21 cellular contexts compared by ENCODE assay signal in the genomic region with DNA sequence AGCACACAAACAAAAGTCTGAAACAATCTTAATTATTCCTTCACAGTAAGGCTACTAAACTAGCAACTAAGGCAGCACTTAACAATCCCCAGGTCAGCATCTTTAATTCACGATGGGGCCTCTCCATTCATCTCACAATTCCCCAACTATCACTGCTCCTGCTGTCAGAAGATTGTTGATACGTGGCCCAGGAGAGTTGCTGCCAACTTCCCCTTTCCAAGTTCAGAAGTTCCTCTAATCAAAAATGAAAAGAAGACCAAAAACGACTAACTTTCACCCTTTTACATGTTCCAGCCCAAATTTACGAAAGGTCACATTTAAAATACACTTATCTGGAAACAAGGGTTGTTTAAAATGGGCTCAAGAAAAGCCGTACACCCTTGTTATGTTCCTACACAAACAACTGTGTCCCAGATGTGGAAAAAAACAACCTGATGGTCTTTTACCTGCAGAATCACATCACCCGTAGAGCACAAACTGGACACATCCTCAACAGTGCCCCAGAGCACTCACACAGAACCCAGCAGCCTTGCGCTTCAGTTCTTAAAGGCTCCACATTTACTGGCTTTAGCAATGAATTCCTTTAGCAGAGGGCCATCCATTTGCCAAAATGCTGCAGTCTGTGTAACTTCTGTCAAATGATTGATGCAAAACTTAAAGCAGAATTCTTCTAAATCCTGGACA. TPM values are rescaled to one million over a fixed set of nuclear protein-coding genes. Genes with fewer than 3 reads are reported as not detected.
DNase-seq lines count a peak whose midpoint lies in the region; ATAC-seq, FAIRE-seq and TF ChIP-seq lines count a peak whose summit lies in the region.
"Had no signal": no experiment of that assay in that cellular context is flagged by ENCODE, and none has a peak within 500 bp of the region (broad histone marks: within the 10 kb centered on the region; RNA-seq: fewer than 3 reads in every experiment).

No MANE protein-coding gene starts in this region.

- H3F3A ChIP-seq in smooth muscle cell (ENCODE audit: low read depth) = no peaks in the 10 kb centered on the region

- peak overlapping the region; percentile 9 to 96 (median 83); a peak in 21 of 22 replicates for H3K27ac ChIP-seq in BLaER1 treated with 17β-estradiol and CSF1 and Interleukin-3, amounts not matched to agents 10 nM and 100 nM
- H3K27ac ChIP-seq in smooth muscle cell (ENCODE audit: low read depth) = no peak overlapping the region
- H3K27ac ChIP-seq: adrenal gland, foreskin keratinocyte had no signal

- WGBS in smooth muscle cell (ENCODE audit: low lambda C conversion rate) = 93% methylated on average over 7 of the region's 7 CpGs

- POLR2A ChIA-PET in naive thymus-derived CD8-positive, alpha-beta T cell (lab: Charles Lee) = no interaction called here

- H3K36me3 Mint-ChIP-seq in IgD-negative memory B cell = peaks cover 11% of the 10 kb centered on the region
- peaks cover 0 to 41% (median 19%) of the 10 kb centered on the region in 3 donors for H3K36me3 Mint-ChIP-seq in naive thymus-derived CD8-positive, alpha-beta T cell

- DNase-seq in SKM-1 treated with dmso at 0.1 percent for 144 hours (lab: John Stamatoyannopoulos, UW; ENCODE audit: unreplicated experiment) (peak; percentile 36), midbrain (lab: John Stamatoyannopoulos, UW) (peak; percentile 22), H54 (ENCODE audit: insufficient read length, low spot score) (no peak), smooth muscle cell (lab: John Stamatoyannopoulos, UW; ENCODE audit: unreplicated experiment) (no peak), iPS-NIHi11 (ENCODE audit: low spot score) (no peak)
- DNase-seq in naive thymus-derived CD8-positive, alpha-beta T cell = no peak
- DNase-seq: activated CD4-positive, alpha-beta T cell treated with anti-CD3 and anti-CD28 coated beads for 1 hour; activated CD8-positive, alpha-beta memory T cell treated with anti-CD3 and anti-CD28 coated beads, Interleukin-2, amount 10 ng/mL, durations not matched to agents 7 days and 5 days; adrenal gland; COR-L47; dermis blood vessel endothelial cell; foreskin keratinocyte; kidney glomerular epithelial cell; retina; stimulated activated naive CD8-positive, alpha-beta T cell treated with anti-CD3 and anti-CD28 coated beads, Interleukin-15, amount 100 ng/mL, for 72 hours; T-helper 17 cell had no signal

- peaks cover 26 to 37% (median 33%) of the 10 kb centered on the region in 3 donors for H3K4me1 Mint-ChIP-seq in IgD-negative memory B cell
- peaks cover 0 to 46% (median 8%) of the 10 kb centered on the region in 4 donors for H3K4me1 Mint-ChIP-seq in naive thymus-derived CD8-positive, alpha-beta T cell
- H3K4me1 Mint-ChIP-seq: mesothelial cell of epicardium; stimulated activated naive CD8-positive, alpha-beta T cell treated with anti-CD3 and anti-CD28 coated beads, Interleukin-15, amount 100 ng/mL, for 72 hours had no signal

- ATAC-seq in naive thymus-derived CD8-positive, alpha-beta T cell = no peak
- ATAC-seq: foreskin keratinocyte; stimulated activated naive CD8-positive, alpha-beta T cell treated with anti-CD3 and anti-CD28 coated beads, Interleukin-15, amount 100 ng/mL, for 72 hours; T-helper 17 cell had no signal

- no peak for TF ChIP-seq CTCF in smooth muscle cell (IDR thresholded peaks at IDR 0.05; ENCODE audit: borderline replicate concordance, insufficient read depth, poor library complexity, severe bottlenecking)

- H3K4me2 ChIP-seq in BLaER1 treated with 17β-estradiol and CSF1 and Interleukin-3, amounts not matched to agents 10 nM and 100 nM = peak overlapping the region; percentile 66 to 84 (median 71)
- H3K4me2 ChIP-seq in smooth muscle cell = no peak overlapping the region

- peak overlapping the region; percentile 15 to 70 (median 65); a peak in 19 of 22 replicates for H3K9ac ChIP-seq in BLaER1 treated with 17β-estradiol and CSF1 and Interleukin-3, amounts not matched to agents 10 nM and 100 nM
- H3K9ac ChIP-seq in smooth muscle cell (ENCODE audit: low read depth) = no peak overlapping the region

- H3K27me3 Mint-ChIP-seq in IgD-negative memory B cell = no peaks in the 10 kb centered on the region
- no peaks in the 10 kb centered on the region for H3K27me3 Mint-ChIP-seq in naive thymus-derived CD8-positive, alpha-beta T cell
- H3K27me3 Mint-ChIP-seq: activated CD8-positive, alpha-beta memory T cell treated with anti-CD3 and anti-CD28 coated beads, Interleukin-2, amount 10 ng/mL, durations not matched to agents 7 days and 5 days; stimulated activated naive CD8-positive, alpha-beta T cell treated with anti-CD3 and anti-CD28 coated beads, Interleukin-15, amount 100 ng/mL, for 72 hours; T-helper 17 cell; type B pancreatic cell had no signal

- no peak for FAIRE-seq in H54 (lab: Jason Lieb, UNC)
- FAIRE-seq: bronchial epithelial cell had no signal

- H2AFZ ChIP-seq in smooth muscle cell (ENCODE audit: low read depth) = no peak overlapping the region

- H4K20me1 ChIP-seq in BLaER1 treated with 17β-estradiol and CSF1 and Interleukin-3, amounts not matched to agents 10 nM and 100 nM = no peaks in the 10 kb centered on the region
- no peaks in the 10 kb centered on the region for H4K20me1 ChIP-seq in smooth muscle cell (ENCODE audit: low read depth)

- H3K4me1 ChIP-seq in BLaER1 treated with 17β-estradiol and CSF1 and Interleukin-3, amounts not matched to agents 10 nM and 100 nM = peaks cover 71 to 99% (median 94%) of the 10 kb centered on the region in 10 experiments
- H3K4me1 ChIP-seq in smooth muscle cell (ENCODE audit: low read depth) = no peaks in the 10 kb centered on the region
- H3K4me1 ChIP-seq: foreskin keratinocyte had no signal

- peak overlapping the region in 5 of 10 experiments; percentile 10 to 33 (median 19); a peak in 5 of 20 replicates for H3K4me3 ChIP-seq in BLaER1 treated with 17β-estradiol and CSF1 and Interleukin-3, amounts not matched to agents 10 nM and 100 nM
- H3K4me3 ChIP-seq in smooth muscle cell = no peak overlapping the region
- H3K4me3 ChIP-seq: adrenal gland had no signal

- H3K79me2 ChIP-seq in smooth muscle cell (ENCODE audit: low read depth) = no peaks in the 10 kb centered on the region

- peak overlapping the region; percentile 20 to 84 (median 53) for H3K27ac Mint-ChIP-seq in IgD-negative memory B cell
- H3K27ac Mint-ChIP-seq in naive thymus-derived CD8-positive, alpha-beta T cell = peak overlapping the region in 2 of 10 donors; percentile 20 to 85
- H3K27ac Mint-ChIP-seq: activated CD8-positive, alpha-beta memory T cell treated with anti-CD3 and anti-CD28 coated beads, Interleukin-2, amount 10 ng/mL, durations not matched to agents 7 days and 5 days; mesothelial cell of epicardium; stimulated activated naive CD8-positive, alpha-beta T cell treated with anti-CD3 and anti-CD28 coated beads, Interleukin-15, amount 100 ng/mL, for 72 hours; T-helper 17 cell; type B pancreatic cell had no signal

- peaks cover 6 to 46% (median 30%) of the 10 kb centered on the region in 11 experiments; a peak in 17 of 22 replicates for H3K36me3 ChIP-seq in BLaER1 treated with 17β-estradiol and CSF1 and Interleukin-3, amounts not matched to agents 10 nM and 100 nM
- no peaks in the 10 kb centered on the region for H3K36me3 ChIP-seq in smooth muscle cell (ENCODE audit: low read depth)

- H3K9me3 Mint-ChIP-seq in IgD-negative memory B cell = no peaks in the 10 kb centered on the region
- no peaks in the 10 kb centered on the region for H3K9me3 Mint-ChIP-seq in naive thymus-derived CD8-positive, alpha-beta T cell
- H3K9me3 Mint-ChIP-seq: mesothelial cell of epicardium; stimulated activated naive CD8-positive, alpha-beta T cell treated with anti-CD3 and anti-CD28 coated beads, Interleukin-15, amount 100 ng/mL, for 72 hours; type B pancreatic cell had no signal

- H3K4me3 Mint-ChIP-seq in IgD-negative memory B cell = peak overlapping the region; percentile 18 to 77 (median 52)
- peak overlapping the region in 1 of 10 donors; percentile 73 for H3K4me3 Mint-ChIP-seq in naive thymus-derived CD8-positive, alpha-beta T cell
- H3K4me3 Mint-ChIP-seq: activated CD8-positive, alpha-beta memory T cell treated with anti-CD3 and anti-CD28 coated beads, Interleukin-2, amount 10 ng/mL, durations not matched to agents 7 days and 5 days; mesothelial cell of epicardium; stimulated activated naive CD8-positive, alpha-beta T cell treated with anti-CD3 and anti-CD28 coated beads, Interleukin-15, amount 100 ng/mL, for 72 hours; T-helper 17 cell; type B pancreatic cell had no signal

- no peaks in the 10 kb centered on the region for H3K27me3 ChIP-seq in BLaER1 treated with 17β-estradiol and CSF1 and Interleukin-3, amounts not matched to agents 10 nM and 100 nM
- H3K27me3 ChIP-seq in smooth muscle cell (ENCODE audit: low read depth) = no peaks in the 10 kb centered on the region
- H3K27me3 ChIP-seq: adrenal gland, foreskin keratinocyte had no signal

- H3K9me3 ChIP-seq in BLaER1 treated with 17β-estradiol and CSF1 and Interleukin-3, amounts not matched to agents 10 nM and 100 nM (replicated peaks in 1 of 11) = peaks cover 0 to 3% (median 0%) of the 10 kb centered on the region in 11 experiments; a peak in 1 of 22 replicates
- no peaks in the 10 kb centered on the region for H3K9me3 ChIP-seq in smooth muscle cell (replicated peaks; ENCODE audit: low read depth)
- H3K9me3 ChIP-seq: adrenal gland had no signal

- no peak for TF ChIP-seq POLR2A in H54 (IDR thresholded peaks at IDR 0.05; ENCODE audit: low read depth, low read length)

RNA-seq across cellular contexts. Expression of a gene that starts 38.0 kb away (rescaled TPM):
- polyA plus RNA-seq in IgD-negative memory B cell (70.1 TPM), smooth muscle cell (21.0 and 22.9 TPM in 2 replicates)
- total RNA-seq in naive thymus-derived CD8-positive, alpha-beta T cell = 100 to 1,000 TPM; 121 to 132 TPM
- 10 to 100 TPM; 75.9 to 88.3 (median 80.4) TPM for polyA plus RNA-seq in naive thymus-derived CD8-positive, alpha-beta T cell
- 25.9 and 30.3 TPM in 2 replicates for total RNA-seq in smooth muscle cell

RNA-seq across cellular contexts. Expression of a gene that starts 51.6 kb away (rescaled TPM):
- 8.5 TPM for polyA plus RNA-seq in IgD-negative memory B cell
- total RNA-seq in naive thymus-derived CD8-positive, alpha-beta T cell = 10 to 100 TPM; 23.4 to 27.0 TPM
- polyA plus RNA-seq in naive thymus-derived CD8-positive, alpha-beta T cell = 1 to 10 TPM; 6.7 to 8.4 (median 7.9) TPM
- total RNA-seq in smooth muscle cell = 26.8 and 28.5 TPM in 2 replicates
- 10.7 and 12.4 TPM in 2 replicates for polyA plus RNA-seq in smooth muscle cell

Comparison
In these comparisons a context has a peak if more than half of its experiments do, and no peak if none do; other contexts are left out.
1. DNase-seq: peak in SKM-1 treated with dmso at 0.1 percent for 144 hours (single experiment) and midbrain (single experiment); none in naive thymus-derived CD8-positive, alpha-beta T cell (0 of 10), H54 (single experiment), smooth muscle cell (single experiment) and iPS-NIHi11 (single experiment).